25 cellular contexts compared by ENCODE assay signal in genomic region chr9:91939953-91940352, GRCh38. TPM values are rescaled to one million over a fixed set of nuclear protein-coding genes. Genes with fewer than 3 reads are reported as not detected.
A peak's percentile ranks its signal among the peaks of the same experiment; 100 is the strongest.
DNase-seq lines count a peak whose midpoint lies in the region; ATAC-seq and TF ChIP-seq lines count a peak whose summit lies in the region.
"Had no signal": no experiment of that assay in that cellular context is flagged by ENCODE, and none has a peak within 500 bp of the region (broad histone marks: within the 10 kb centered on the region; RNA-seq: fewer than 3 reads in every experiment).

No MANE protein-coding gene starts in this region.

- TF ChIP-seq CTCF in heart right ventricle (IDR thresholded peaks at IDR 0.05) (no peak), endothelial cell (IDR thresholded peaks at IDR 0.05; ENCODE audit: unreplicated experiment) (no peak)

- no peak overlapping the region for H3K14ac ChIP-seq in mesenchymal stem cell (ENCODE audit: low read length in 2 of 2)

- no peak overlapping the region for H3K9ac ChIP-seq in mesenchymal stem cell (ENCODE audit: low read length)
- H3K9ac ChIP-seq in rectal smooth muscle tissue (ENCODE audit: low read length): no peak overlapping the region
- H3K9ac ChIP-seq: BLaER1 treated with 17β-estradiol and CSF1 and Interleukin-3, amounts not matched to agents 10 nM and 100 nM; GM23248 had no signal

- H3K4ac ChIP-seq in mesenchymal stem cell (ENCODE audit: low read depth in 1 of 2, low read length in 2 of 2): no peak overlapping the region

- no peak overlapping the region for H3K23ac ChIP-seq in mesenchymal stem cell (ENCODE audit: low read length in 2 of 2)

- H3K79me1 ChIP-seq in mesenchymal stem cell (replicated peaks; ENCODE audit: low read length, poor library complexity, severe bottlenecking): peaks cover 29% of the 10 kb centered on the region

- H2BK12ac ChIP-seq in mesenchymal stem cell (ENCODE audit: low read length in 2 of 2): no peak overlapping the region

- no peaks in the 10 kb centered on the region for H3K36me3 Mint-ChIP-seq in endothelial cell (ENCODE audit: low read depth, unreplicated experiment)
- H3K36me3 Mint-ChIP-seq: CD4-positive, alpha-beta memory T cell; IgD-negative memory B cell had no signal

- H3K4me3 Mint-ChIP-seq in endothelial cell (ENCODE audit: unreplicated experiment): no peak overlapping the region
- H3K4me3 Mint-ChIP-seq: CD4-positive, alpha-beta memory T cell; IgD-negative memory B cell had no signal

- H3K27ac ChIP-seq in heart right ventricle: no peak overlapping the region
- H3K27ac ChIP-seq in mesenchymal stem cell (ENCODE audit: low read length, poor library complexity, severe bottlenecking): no peak overlapping the region
- peak overlapping the region; percentile 61 for H3K27ac ChIP-seq in rectal smooth muscle tissue (ENCODE audit: low read depth, low read length)
- H3K27ac ChIP-seq: 22Rv1; BLaER1 treated with 17β-estradiol and CSF1 and Interleukin-3, amounts not matched to agents 10 nM and 100 nM; GM23248; Peyer's patch had no signal

- no peak overlapping the region for H4K91ac ChIP-seq in mesenchymal stem cell (ENCODE audit: low read length)

- no peak overlapping the region for H3K4me2 ChIP-seq in mesenchymal stem cell (ENCODE audit: low read length, poor library complexity, severe bottlenecking)
- H3K4me2 ChIP-seq: BLaER1 treated with 17β-estradiol and CSF1 and Interleukin-3, amounts not matched to agents 10 nM and 100 nM had no signal

- no peak overlapping the region for H4K8ac ChIP-seq in mesenchymal stem cell (ENCODE audit: low read length)

- intact Hi-C loops in cardiac septum (cut with DNase I) (no loop called here), heart right ventricle (cut with DNase I) (loop anchor here in 2 of 10 donors (10.0 kb wide), 2 partner anchors 95 to 175 kb away; no protein-coding TSS in a partner anchor), posterior vena cava (cut with DNase I) (loop anchor here in 1 of 2 donors (10.0 kb wide), 1 partner anchor 165 kb away; no protein-coding TSS in a partner anchor)

- peaks cover 5% of the 10 kb centered on the region for H3K4me1 Mint-ChIP-seq in endothelial cell (ENCODE audit: unreplicated experiment)
- H3K4me1 Mint-ChIP-seq: CD4-positive, alpha-beta memory T cell; IgD-negative memory B cell had no signal

- DNase-seq in cardiac septum (ENCODE audit: low spot score) (peak; percentile 44), heart right ventricle (no peak), mesenchymal stem cell (no peak), NCI-H1105 treated with DMSO at 0.1 percent for 48 hours (lab: John Stamatoyannopoulos, UW) (no peak), endothelial cell (ENCODE audit: low spot score) (no peak), posterior vena cava (ENCODE audit: low spot score) (no peak)
- DNase-seq: ACHN; Caco-2; CD4-positive, alpha-beta memory T cell; DMS 273 treated with DMSO at 0.1 percent for 48 hours; DMS79 treated with DMSO at 0.1 percent for 48 hours; GM23248; Karpas-422; NCI-H1417; NCI-H1694 treated with DMSO at 0.1 percent for 48 hours; NCI-H2081 treated with DMSO at 0.1 percent for 48 hours; NCI-H2171 treated with DMSO at 0.1 percent for 48 hours; NCI-H526 had no signal

- H3K27me3 ChIP-seq in heart right ventricle (peaks cover 0 to 32% (median 7%) of the 10 kb centered on the region in 7 donors), mesenchymal stem cell (ENCODE audit: control insufficient read depth in 1 of 2, insufficient read depth in 1 of 2, low read length in 2 of 2) (no peaks in the 10 kb centered on the region), rectal smooth muscle tissue (ENCODE audit: control insufficient read depth, insufficient read depth, low read length) (no peaks in the 10 kb centered on the region)
- H3K27me3 ChIP-seq: Peyer's patch had no signal

- no peak overlapping the region for H2AFZ ChIP-seq in mesenchymal stem cell (ENCODE audit: low read depth, low read length)
- H2AFZ ChIP-seq: GM23248 had no signal

- peaks cover 0 to 5% (median 0%) of the 10 kb centered on the region in 11 donors for H3K9me3 ChIP-seq in heart right ventricle
- no peaks in the 10 kb centered on the region for H3K9me3 ChIP-seq in mesenchymal stem cell (ENCODE audit: control insufficient read depth, low read length)
- H3K9me3 ChIP-seq: BLaER1 treated with 17β-estradiol and CSF1 and Interleukin-3, amounts not matched to agents 10 nM and 100 nM; Caco-2; Peyer's patch had no signal

- 76 to 82% methylated on average over 7 of the region's 7 CpGs for WGBS in heart right ventricle, 2 donors
- 49% methylated on average over 7 of the region's 7 CpGs for WGBS in mesenchymal stem cell

- peaks cover 1% of the 10 kb centered on the region for H3K27me3 Mint-ChIP-seq in endothelial cell (ENCODE audit: unreplicated experiment)

- H3K36me3 ChIP-seq in heart right ventricle (no peaks in the 10 kb centered on the region), mesenchymal stem cell (ENCODE audit: control insufficient read depth in 1 of 2, insufficient read depth in 2 of 2, low read depth in 1 of 2, low read length in 2 of 2) (peaks cover 0 to 4% of the 10 kb centered on the region in 2 experiments), rectal smooth muscle tissue (ENCODE audit: control insufficient read depth, insufficient read depth, low read length) (no peaks in the 10 kb centered on the region)
- H3K36me3 ChIP-seq: BLaER1 treated with 17β-estradiol and CSF1 and Interleukin-3, amounts not matched to agents 10 nM and 100 nM; Peyer's patch had no signal

- ATAC-seq in heart right ventricle: no peak
- ATAC-seq in HG02642 (IDR thresholded peaks at IDR 0.05; ENCODE audit: poor library complexity, unreplicated experiment): no peak
- ATAC-seq: GM12878 had no signal

- H3K4me3 ChIP-seq in heart right ventricle (no peak overlapping the region), mesenchymal stem cell (ENCODE audit: insufficient read depth in 1 of 2, low read depth in 1 of 2, low read length in 2 of 2) (no peak overlapping the region), rectal smooth muscle tissue (ENCODE audit: low read length) (no peak overlapping the region)
- H3K4me3 ChIP-seq: BLaER1 treated with 17β-estradiol and CSF1 and Interleukin-3, amounts not matched to agents 10 nM and 100 nM; GM12878; GM23248; Peyer's patch had no signal

- no peak overlapping the region for H2BK120ac ChIP-seq in mesenchymal stem cell (ENCODE audit: low read depth, low read length)

- H3K4me1 ChIP-seq in heart right ventricle (peaks cover 0 to under 1% (median 0%) of the 10 kb centered on the region in 9 donors), mesenchymal stem cell (ENCODE audit: control insufficient read depth, insufficient read depth, low read depth, low read length) (peaks cover 6% of the 10 kb centered on the region), rectal smooth muscle tissue (ENCODE audit: control insufficient read depth, insufficient read depth, low read length) (peaks cover 27% of the 10 kb centered on the region)
- H3K4me1 ChIP-seq: BLaER1 treated with 17β-estradiol and CSF1 and Interleukin-3, amounts not matched to agents 10 nM and 100 nM; Caco-2; Peyer's patch had no signal

- no peaks in the 10 kb centered on the region for H3K9me3 Mint-ChIP-seq in endothelial cell (ENCODE audit: unreplicated experiment)
- H3K9me3 Mint-ChIP-seq: CD4-positive, alpha-beta memory T cell had no signal

- no peak overlapping the region for H3K18ac ChIP-seq in mesenchymal stem cell (ENCODE audit: low read depth in 1 of 2, low read length in 2 of 2)

- peak overlapping the region; percentile 4 for H2BK15ac ChIP-seq in mesenchymal stem cell (ENCODE audit: low read depth, poor library complexity, severe bottlenecking)

- no peak overlapping the region for H2BK5ac ChIP-seq in mesenchymal stem cell (ENCODE audit: low read depth, low read length, poor library complexity, severe bottlenecking)

- H2AK5ac ChIP-seq in mesenchymal stem cell (ENCODE audit: low read length, severe bottlenecking): no peak overlapping the region

- no peak overlapping the region for H3K27ac Mint-ChIP-seq in endothelial cell (ENCODE audit: unreplicated experiment)
- H3K27ac Mint-ChIP-seq: CD4-positive, alpha-beta memory T cell had no signal

RNA-seq across cellular contexts. Expression of gene ROR2, which starts 10.1 kb away (rescaled TPM):
- total RNA-seq in cardiac septum (0.65 TPM), heart right ventricle (1 to 10 TPM in 1 of 10 donors, under 1 TPM in 9; 0.11 to 1.4 (median 0.43) TPM), endothelial cell (ENCODE audit: unreplicated experiment) (3.5 TPM), posterior vena cava (10 to 100 TPM; 24.7 to 28.4 TPM)
- polyA plus RNA-seq in heart right ventricle: under 1 TPM; 0.44 to 0.49 TPM
- polyA plus RNA-seq in mesenchymal stem cell (2013, experiment 1 of 2): 7.6 TPM
- polyA plus RNA-seq in mesenchymal stem cell (2013, experiment 2 of 2): 7.8 TPM
- polyA plus RNA-seq: IgD-negative memory B cell had no signal
